In the genomic region with DNA sequence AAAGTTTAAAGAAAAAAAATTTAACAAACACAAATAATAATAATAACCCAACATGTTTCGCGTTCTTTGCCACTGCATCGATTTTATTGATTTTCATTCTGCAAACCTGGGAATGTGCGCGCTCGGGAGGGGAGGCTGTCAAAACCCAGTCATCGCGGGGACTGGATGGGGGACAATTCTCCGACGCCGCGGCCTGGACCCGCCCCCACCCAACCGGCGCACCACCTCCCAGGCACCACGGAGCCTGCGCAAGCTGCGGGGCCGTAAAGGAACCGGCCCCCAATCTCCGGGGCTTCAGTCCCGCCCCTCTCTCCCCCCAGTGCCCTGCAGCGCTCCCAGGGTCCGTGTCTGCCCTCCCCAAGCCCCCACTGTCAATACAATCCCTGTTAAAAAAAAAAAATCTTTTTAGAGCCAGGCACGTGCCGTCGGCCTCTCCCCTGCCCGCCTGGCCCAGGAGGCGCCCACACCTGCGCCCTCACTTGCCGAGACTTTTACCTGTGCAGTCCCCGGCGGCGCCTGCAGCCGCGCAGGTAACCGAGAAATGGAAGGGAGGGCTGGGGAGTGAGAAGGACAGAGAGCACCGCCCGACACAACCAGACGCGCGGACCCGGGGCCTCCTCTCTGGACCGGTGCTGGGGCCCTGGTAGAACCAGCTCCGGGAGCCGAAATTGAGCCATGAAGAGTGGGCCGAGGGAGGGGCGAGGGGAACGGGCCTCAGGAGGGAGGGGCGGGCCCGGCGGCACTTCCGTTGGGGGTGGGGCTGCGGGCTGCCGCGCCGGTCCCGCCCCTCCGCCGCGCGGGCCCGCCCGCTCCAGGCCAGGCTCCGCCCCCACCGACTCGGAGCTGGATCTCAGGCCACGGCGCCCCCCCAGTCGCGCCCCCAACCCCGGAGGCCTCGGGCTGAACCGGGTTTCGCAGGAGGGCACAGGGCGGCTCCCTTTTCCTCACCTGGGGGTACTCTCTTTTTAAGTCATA, we compare ENCODE assay signal across 8 cellular contexts. TPM values are rescaled to one million over a fixed set of nuclear protein-coding genes. Genes with fewer than 3 reads are reported as not detected.
DNase-seq lines count a peak whose midpoint lies in the region; ATAC-seq and TF ChIP-seq lines count a peak whose summit lies in the region.

No MANE protein-coding gene starts in this region.

- H3K27ac Mint-ChIP-seq in CD8-positive, alpha-beta memory T cell, result peak overlapping the region in 1 of 8 donors; percentile 12
- H3K27ac Mint-ChIP-seq in activated naive CD8-positive, alpha-beta T cell treated with anti-CD3 and anti-CD28 coated beads for 36 hours, result no peak overlapping the region

- peaks cover 27% of the 10 kb centered on the region for H3K27me3 ChIP-seq in CD8-positive, alpha-beta memory T cell (ENCODE audit: insufficient read depth, low read length, poor library complexity, severe bottlenecking)
- peaks cover 0 to 67% (median 22%) of the 10 kb centered on the region in 7 donors for H3K27me3 ChIP-seq in heart right ventricle
- H3K27me3 ChIP-seq in ovary, result no peaks in the 10 kb centered on the region

- H3K9me3 ChIP-seq in CD8-positive, alpha-beta memory T cell (ENCODE audit: low read length), result no peaks in the 10 kb centered on the region
- no peaks in the 10 kb centered on the region for H3K9me3 ChIP-seq in heart right ventricle
- no peaks in the 10 kb centered on the region for H3K9me3 ChIP-seq in ovary

- DNase-seq in CD8-positive, alpha-beta memory T cell, result peak in 1 of 5 donors; percentile 21
- DNase-seq in NCI-H2171 (lab: John Stamatoyannopoulos, UW), result peak; percentile 57
- DNase-seq in activated naive CD8-positive, alpha-beta T cell treated with anti-CD3 and anti-CD28 coated beads for 36 hours, result no peak
- DNase-seq in heart right ventricle, result peak; percentile 78 to 81
- peak; percentile 85 to 88 (median 87) for DNase-seq in ovary
- DNase-seq in KG1 (lab: John Stamatoyannopoulos, UW), result no peak

- TF ChIP-seq CTCF in heart right ventricle (IDR thresholded peaks at IDR 0.05), result no peak
- no peak for TF ChIP-seq CTCF in ovary (IDR thresholded peaks at IDR 0.05)

- POLR2A ChIA-PET in CD8-positive, alpha-beta memory T cell (lab: Charles Lee), result no interaction called here

- peak; percentile 55 for ATAC-seq in GM19438 (IDR thresholded peaks at IDR 0.05; ENCODE audit: low read depth, unreplicated experiment)
- ATAC-seq in heart right ventricle, result peak; percentile 85 to 93 (median 90)
- ATAC-seq in GM19467 (IDR thresholded peaks at IDR 0.05; ENCODE audit: unreplicated experiment), result no peak

- H3K4me3 Mint-ChIP-seq in CD8-positive, alpha-beta memory T cell, result peak overlapping the region in 6 of 7 donors; percentile 65 to 83 (median 78)
- H3K4me3 Mint-ChIP-seq in activated naive CD8-positive, alpha-beta T cell treated with anti-CD3 and anti-CD28 coated beads for 36 hours, result peak overlapping the region; percentile 68

- no peak for TF ChIP-seq EP300 in ovary (IDR thresholded peaks at IDR 0.05)

- peaks cover 19 to 31% (median 22%) of the 10 kb centered on the region in 3 donors for H3K4me1 Mint-ChIP-seq in CD8-positive, alpha-beta memory T cell
- H3K4me1 Mint-ChIP-seq in activated naive CD8-positive, alpha-beta T cell treated with anti-CD3 and anti-CD28 coated beads for 36 hours, result peaks cover 9% of the 10 kb centered on the region

- no peaks in the 10 kb centered on the region for H3K36me3 ChIP-seq in CD8-positive, alpha-beta memory T cell (ENCODE audit: insufficient read depth, low read length)
- H3K36me3 ChIP-seq in heart right ventricle (no peaks in the 10 kb centered on the region), ovary (no peaks in the 10 kb centered on the region)

- CTCF ChIA-PET in CD8-positive, alpha-beta memory T cell (lab: Charles Lee), result no interaction called here

- intact Hi-C loops in heart right ventricle (cut with DNase I), result loop anchor here in 6 of 10 donors (10.0 kb wide), 12 partner anchors 136 to 1596 kb away; no protein-coding TSS in a partner anchor
- intact Hi-C loops in ovary (cut with DNase I), result loop anchor here (5.0 to 10.0 kb wide), 5 partner anchors 246 to 1606 kb away; no protein-coding TSS in a partner anchor

- H3K4me1 ChIP-seq in CD8-positive, alpha-beta memory T cell (ENCODE audit: insufficient read depth, low read length), result peaks cover 5% of the 10 kb centered on the region
- H3K4me1 ChIP-seq in heart right ventricle, result peaks cover 4 to 59% (median 43%) of the 10 kb centered on the region in 9 donors
- H3K4me1 ChIP-seq in ovary (ENCODE audit: insufficient read depth), result peaks cover 6% of the 10 kb centered on the region

- peaks cover 0 to 5% (median 3%) of the 10 kb centered on the region in 3 donors for H3K36me3 Mint-ChIP-seq in CD8-positive, alpha-beta memory T cell
- no peaks in the 10 kb centered on the region for H3K36me3 Mint-ChIP-seq in activated naive CD8-positive, alpha-beta T cell treated with anti-CD3 and anti-CD28 coated beads for 36 hours

- TF ChIP-seq POLR2A in ovary (IDR thresholded peaks at IDR 0.05), result peak; percentile 37

- H3K4me3 ChIP-seq in CD8-positive, alpha-beta memory T cell (ENCODE audit: low read length), result peak overlapping the region; percentile 41
- peak overlapping the region; percentile 63 to 97 (median 82) for H3K4me3 ChIP-seq in heart right ventricle
- peak overlapping the region; percentile 83 for H3K4me3 ChIP-seq in ovary

- WGBS in heart right ventricle, 2 donors, result 1% methylated on average over 72 to 76 of the region's 76 CpGs
- WGBS in ovary, 3 donors, result 0 to 3% (median 1%) methylated on average over 50 to 76 of the region's 76 CpGs

- peaks cover 52 to 76% of the 10 kb centered on the region in 2 donors for H3K27me3 Mint-ChIP-seq in CD8-positive, alpha-beta memory T cell
- H3K27me3 Mint-ChIP-seq in activated naive CD8-positive, alpha-beta T cell treated with anti-CD3 and anti-CD28 coated beads for 36 hours, result peaks cover 75% of the 10 kb centered on the region

- no peak overlapping the region for H3K27ac ChIP-seq in CD8-positive, alpha-beta memory T cell (ENCODE audit: low read depth, low read length)
- H3K27ac ChIP-seq in heart right ventricle, result peak overlapping the region; percentile 76 to 96 (median 91)
- H3K27ac ChIP-seq in ovary, result peak overlapping the region; percentile 63 to 68

- peaks cover 0 to 5% (median 2%) of the 10 kb centered on the region in 5 donors for H3K9me3 Mint-ChIP-seq in CD8-positive, alpha-beta memory T cell
- peaks cover 4% of the 10 kb centered on the region for H3K9me3 Mint-ChIP-seq in activated naive CD8-positive, alpha-beta T cell treated with anti-CD3 and anti-CD28 coated beads for 36 hours

RNA-seq across cellular contexts. Expression of gene ZNF503, which starts 7.6 kb away (rescaled TPM):
- total RNA-seq in CD8-positive, alpha-beta memory T cell, result under 1 TPM; 0.07 to 0.13 TPM
- not detected for polyA plus RNA-seq in CD8-positive, alpha-beta memory T cell
- total RNA-seq in activated naive CD8-positive, alpha-beta T cell treated with anti-CD3 and anti-CD28 coated beads for 36 hours, result under 1 TPM; 0.33 to 0.42 TPM
- 1 to 10 TPM; 2.5 to 9.7 (median 4.1) TPM for total RNA-seq in heart right ventricle
- 1 to 10 TPM; 5.2 to 5.6 TPM for polyA plus RNA-seq in heart right ventricle
- 100 to 1,000 TPM in 3 of 7 donors, 10 to 100 TPM in 4; 33.4 to 221 (median 82.2) TPM for total RNA-seq in ovary
- 10 to 100 TPM; 21.1 to 86.1 TPM for polyA plus RNA-seq in ovary

RNA-seq across cellular contexts. Expression of gene LRMDA, which starts 22.2 kb away (rescaled TPM):
- not detected for total RNA-seq in CD8-positive, alpha-beta memory T cell
- not detected for polyA plus RNA-seq in CD8-positive, alpha-beta memory T cell
- total RNA-seq in activated naive CD8-positive, alpha-beta T cell treated with anti-CD3 and anti-CD28 coated beads for 36 hours, result not detected
- 10 to 100 TPM in 9 of 10 donors, 1 to 10 TPM in 1; 4.7 to 59.8 (median 13.6) TPM for total RNA-seq in heart right ventricle
- 1 to 10 TPM; 4.0 to 8.3 TPM for polyA plus RNA-seq in heart right ventricle
- 10 to 100 TPM; 14.8 to 30.7 (median 22.9) TPM for total RNA-seq in ovary
- polyA plus RNA-seq in ovary, result 10 to 100 TPM; 20.6 to 25.9 TPM

Comparison
In these comparisons a context has a peak if more than half of its experiments do, and no peak if none do; other contexts are left out.
1. DNase-seq: peak in NCI-H2171 (single experiment), heart right ventricle (2 of 2) and ovary (5 of 5); none in activated naive CD8-positive, alpha-beta T cell treated with anti-CD3 and anti-CD28 coated beads for 36 hours (single experiment) and KG1 (single experiment).
2. Peak in every context shown above with its lines, with median percentiles within 50 percentile points of each other: H3K4me3 ChIP-seq.